Comparison of ENCODE assay signal across 22 cellular contexts in genomic region chr1:233240367-233240766, GRCh38. TPM values are rescaled to one million over a fixed set of nuclear protein-coding genes. Genes with fewer than 3 reads are reported as not detected.
DNase-seq lines count a peak whose midpoint lies in the region; ATAC-seq, FAIRE-seq and TF ChIP-seq lines count a peak whose summit lies in the region.
"Had no signal": no experiment of that assay in that cellular context is flagged by ENCODE, and none has a peak within 500 bp of the region (broad histone marks: within the 10 kb centered on the region; RNA-seq: fewer than 3 reads in every experiment).

No MANE protein-coding gene starts in this region.

- H4K91ac ChIP-seq in IMR-90 (ENCODE audit: insufficient read depth, low read depth, low read length) (no peak overlapping the region), mesenchymal stem cell (ENCODE audit: low read length) (no peak overlapping the region)

- 0 out of 2 replicates have a peak overlapping the region, but pooled peaks have one; percentile 30 for H2BK120ac ChIP-seq in IMR-90 (ENCODE audit: low read depth, low read length)
- no peak overlapping the region for H2BK120ac ChIP-seq in mesenchymal stem cell (ENCODE audit: low read depth, low read length)

- no peak overlapping the region for H2AFZ ChIP-seq in IMR-90 (replicated peaks; ENCODE audit: low read length, poor library complexity)
- no peak overlapping the region for H2AFZ ChIP-seq in mesenchymal stem cell (ENCODE audit: low read depth, low read length)

- no peak overlapping the region for H3K4me2 ChIP-seq in IMR-90 (ENCODE audit: low read depth, low read length)
- H3K4me2 ChIP-seq in mesenchymal stem cell (ENCODE audit: low read length, poor library complexity, severe bottlenecking) = no peak overlapping the region
- H3K4me2 ChIP-seq: BLaER1 had no signal

- H2AK9ac ChIP-seq in IMR-90 (replicated peaks; ENCODE audit: low read depth, low read length, poor library complexity) = no peak overlapping the region

- H4K5ac ChIP-seq in IMR-90 (ENCODE audit: low read depth, low read length) = no peak overlapping the region

- H2BK5ac ChIP-seq in IMR-90 (ENCODE audit: low read depth, low read length, poor library complexity, severe bottlenecking) = no peak overlapping the region
- no peak overlapping the region for H2BK5ac ChIP-seq in mesenchymal stem cell (ENCODE audit: low read depth, low read length, poor library complexity, severe bottlenecking)

- CTCF ChIA-PET in A673 (lab: Charles Lee) = no interaction called here
- CTCF ChIA-PET in IMR-90 (lab: Yijun Ruan, JAX) = interaction anchor here (0.5 kb wide), 1 partner anchor 140 kb away, joined by 4 read pairs; no protein-coding TSS in a partner anchor

- intact Hi-C loops in A673 (cut with micrococcal nuclease; ENCODE audit: unreplicated experiment) = loop anchor here (2.0 kb wide), 2 partner anchors 1374 to 1484 kb away; no protein-coding TSS in a partner anchor
- intact Hi-C loops in IMR-90 (cut with micrococcal nuclease) = loop anchor here (5.0 to 10.0 kb wide), 3 partner anchors 128 to 1373 kb away; partner anchors contain the start of gene NTPCR
- intact Hi-C loops in transverse colon (cut with DNase I; ENCODE audit: low total_unique reads) = loop anchor here (10.0 kb wide), 1 partner anchor 606 kb away; the partner anchor contains the start of gene SIPA1L2

- H3K18ac ChIP-seq in IMR-90 (ENCODE audit: low read depth, low read length) (no peak overlapping the region), mesenchymal stem cell (ENCODE audit: low read depth in 1 of 2, low read length in 2 of 2) (no peak overlapping the region)

- H4K8ac ChIP-seq in IMR-90 (ENCODE audit: low read depth in 2 of 2, low read length in 2 of 2) (no peak overlapping the region), mesenchymal stem cell (ENCODE audit: low read length) (no peak overlapping the region)

- no peak for TF ChIP-seq RAD21 in IMR-90 (IDR thresholded peaks at IDR 0.05; ENCODE audit: low read length)

- no peak overlapping the region; the same call in 1 of the 2 replicates for H2BK20ac ChIP-seq in IMR-90 (ENCODE audit: low read depth, low read length)

- H3K9me3 ChIP-seq in A673 (ENCODE audit: low read depth, low read length, poor library complexity, severe bottlenecking) (no peaks in the 10 kb centered on the region), IMR-90 (ENCODE audit: control insufficient read depth, insufficient read depth, low read length) (no peaks in the 10 kb centered on the region), mesenchymal stem cell (ENCODE audit: control insufficient read depth, low read length) (no peaks in the 10 kb centered on the region), transverse colon (no peaks in the 10 kb centered on the region)
- H3K9me3 ChIP-seq: BLaER1, heart right ventricle, lower lobe of right lung, upper lobe of right lung had no signal

- H3K9me1 ChIP-seq in IMR-90 (ENCODE audit: insufficient read depth, low read length) = no peaks in the 10 kb centered on the region

- no peak overlapping the region for H3K56ac ChIP-seq in IMR-90 (ENCODE audit: extremely low read depth, insufficient read depth, low read length)

- TF ChIP-seq EP300 in transverse colon (IDR thresholded peaks at IDR 0.05; ENCODE audit: low read depth) = no peak

- H2BK15ac ChIP-seq in IMR-90 (ENCODE audit: low read depth, low read length) (no peak overlapping the region), mesenchymal stem cell (ENCODE audit: low read depth, poor library complexity, severe bottlenecking) (no peak overlapping the region)

- TF ChIP-seq CTCF in A673 (conservative IDR thresholded peaks at IDR 0.05; ENCODE audit: low read depth, low read length) = no peak
- no peak for TF ChIP-seq CTCF in IMR-90 (conservative IDR thresholded peaks at IDR 0.05; ENCODE audit: low read depth, low read length)
- TF ChIP-seq CTCF in transverse colon (IDR thresholded peaks at IDR 0.05) = no peak

- no peak overlapping the region for H3K4ac ChIP-seq in IMR-90 (ENCODE audit: low read depth, low read length)
- H3K4ac ChIP-seq in mesenchymal stem cell (ENCODE audit: low read depth in 1 of 2, low read length in 2 of 2) = no peak overlapping the region

- no peaks in the 10 kb centered on the region for H4K20me1 ChIP-seq in IMR-90 (ENCODE audit: insufficient read depth, low read length)
- H4K20me1 ChIP-seq: BLaER1 had no signal

- POLR2A ChIA-PET in A673 (lab: Charles Lee; ENCODE audit: low non-redundant PET) (no interaction called here), IMR-90 (lab: Charles Lee; ENCODE audit: unreplicated experiment) (no interaction called here)

- ATAC-seq in IMR-90 (ENCODE audit: low read depth) (no peak), HG03159 (IDR thresholded peaks at IDR 0.05; ENCODE audit: unreplicated experiment) (no peak), HG02884 (IDR thresholded peaks at IDR 0.05; ENCODE audit: unreplicated experiment) (no peak), esophagus mucosa (no peak)
- ATAC-seq: activated CD8-positive, alpha-beta T cell treated with anti-CD3 and anti-CD28 coated beads, Interleukin-2, amount 10 ng/mL, durations not matched to agents 7 days and 5 days; activated T-helper 17 cell treated with anti-CD3 and anti-CD28 coated beads, Interleukin-2, amount 50 U/mL, for 72 hours; naive thymus-derived CD8-positive, alpha-beta T cell; stimulated activated effector memory CD8-positive, alpha-beta T cell treated with anti-CD3 and anti-CD28 coated beads, Interleukin-12 subunit alpha, Interleukin-12 subunit beta, amount 100 ng/mL, for 72 hours had no signal

- DNase-seq in A673 (ENCODE audit: low spot score) (peak; percentile 17), IMR-90 (peak; percentile 39), mesenchymal stem cell (no peak), transverse colon (no peak)
- DNase-seq: MM.1S, NCI-H1105 treated with DMSO at 0.1 percent for 48 hours, NCI-H1930 had no signal

- H3K4me1 ChIP-seq in A673 (ENCODE audit: insufficient read depth, low read length, poor library complexity, severe bottlenecking) (peaks cover 6% of the 10 kb centered on the region), IMR-90 (ENCODE audit: control insufficient read depth, insufficient read depth, low read length) (peaks cover 4% of the 10 kb centered on the region; the same call in 1 of the 2 replicates), mesenchymal stem cell (ENCODE audit: control insufficient read depth, insufficient read depth, low read depth, low read length) (peaks cover 3% of the 10 kb centered on the region), transverse colon (peaks cover 14 to 36% (median 25%) of the 10 kb centered on the region in 4 donors)
- H3K4me1 ChIP-seq: BLaER1 had no signal

- H3K27ac ChIP-seq in A673 (ENCODE audit: low read depth, low read length, poor library complexity, severe bottlenecking) (no peak overlapping the region), IMR-90 (ENCODE audit: insufficient read depth, low read length) (no peak overlapping the region), mesenchymal stem cell (ENCODE audit: low read length, poor library complexity, severe bottlenecking) (no peak overlapping the region), transverse colon (no peak overlapping the region)
- H3K27ac ChIP-seq: BLaER1, brain microvascular endothelial cell, heart right ventricle, lower lobe of right lung, upper lobe of right lung had no signal

- H3K9ac ChIP-seq in IMR-90 (ENCODE audit: low read depth, low read length) = no peak overlapping the region
- H3K9ac ChIP-seq in mesenchymal stem cell (ENCODE audit: low read length) = peak overlapping the region; percentile 44
- H3K9ac ChIP-seq: BLaER1 had no signal

- in situ Hi-C loops in IMR-90 (cut with MboI; ENCODE audit: low sequenced_read_pairs) = no loop called here
- in situ Hi-C loops in transverse colon (cut with MboI; ENCODE audit: low pct_ligation_motif_present in 1 of 4, low pct_unique_long_range_greater_than_20kb in 1 of 4, low sequenced_read_pairs in 3 of 4) = loop anchor here (25.0 kb wide), 2 partner anchors 603 to 1378 kb away; partner anchors contain the start of gene SIPA1L2 (in 4 of the 4)

- H3K27me3 ChIP-seq in A673 (replicated peaks; ENCODE audit: insufficient read depth, low read depth, low read length, poor library complexity) = no peaks in the 10 kb centered on the region
- no peaks in the 10 kb centered on the region for H3K27me3 ChIP-seq in IMR-90 (ENCODE audit: control insufficient read depth, insufficient read depth, low read length)
- H3K27me3 ChIP-seq in mesenchymal stem cell (ENCODE audit: control insufficient read depth in 1 of 2, insufficient read depth in 1 of 2, low read length in 2 of 2) = no peaks in the 10 kb centered on the region
- H3K27me3 ChIP-seq in transverse colon = no peaks in the 10 kb centered on the region
- H3K27me3 ChIP-seq: BLaER1, brain microvascular endothelial cell, heart right ventricle, upper lobe of right lung had no signal

- no peaks in the 10 kb centered on the region for H3K36me3 ChIP-seq in A673 (ENCODE audit: insufficient read depth, low read length, poor library complexity, severe bottlenecking)
- H3K36me3 ChIP-seq in IMR-90 (ENCODE audit: control insufficient read depth, insufficient read depth, low read length) = peaks cover 7% of the 10 kb centered on the region; the same call in 1 of the 2 replicates
- peaks cover 5 to 46% of the 10 kb centered on the region in 2 experiments for H3K36me3 ChIP-seq in mesenchymal stem cell (ENCODE audit: control insufficient read depth in 1 of 2, insufficient read depth in 2 of 2, low read depth in 1 of 2, low read length in 2 of 2)
- no peaks in the 10 kb centered on the region for H3K36me3 ChIP-seq in transverse colon
- H3K36me3 ChIP-seq: BLaER1, heart right ventricle, lower lobe of right lung, upper lobe of right lung had no signal

- no peak overlapping the region for H2AK5ac ChIP-seq in IMR-90 (ENCODE audit: low read depth, low read length)
- H2AK5ac ChIP-seq in mesenchymal stem cell (ENCODE audit: low read length, severe bottlenecking) = peak overlapping the region; percentile 23

- peak overlapping the region in 1 of 2 experiments; percentile 11 for H2BK12ac ChIP-seq in mesenchymal stem cell (ENCODE audit: low read length in 2 of 2)

- BruUV-seq in A673 (replicated peaks; lab: Mats Ljungman, UMichigan) (no TSS peak), IMR-90 (replicated peaks; lab: Mats Ljungman, UMichigan) (no TSS peak)

- H3K79me1 ChIP-seq in IMR-90 (ENCODE audit: low read depth in 1 of 2, low read length in 2 of 2) = no peaks in the 10 kb centered on the region
- H3K79me1 ChIP-seq in mesenchymal stem cell (replicated peaks; ENCODE audit: low read length, poor library complexity, severe bottlenecking) = peaks cover 5% of the 10 kb centered on the region

- no peak overlapping the region for H3K23ac ChIP-seq in IMR-90 (ENCODE audit: low read depth, low read length)
- no peak overlapping the region for H3K23ac ChIP-seq in mesenchymal stem cell (ENCODE audit: low read length in 2 of 2)

- TF ChIP-seq POLR2A in IMR-90 (IDR thresholded peaks at IDR 0.05; ENCODE audit: low read depth, low read length) (no peak), transverse colon (IDR thresholded peaks at IDR 0.05) (no peak)

- H3K14ac ChIP-seq in IMR-90 (replicated peaks; ENCODE audit: low read depth, low read length) (0 out of 2 replicates have a peak overlapping the region, but pooled peaks have one; percentile 11), mesenchymal stem cell (ENCODE audit: low read length in 2 of 2) (no peak overlapping the region)

- dilution Hi-C loops in IMR-90 (cut with HindIII; ENCODE audit: low sequenced_read_pairs, unreplicated experiment) = no loop called here

- FAIRE-seq in endometrium (lab: Jason Lieb, UNC) = peak; percentile 4
- FAIRE-seq: A204.1 had no signal

- WGBS in IMR-90 (ENCODE audit: extremely low coverage in 2 of 2, insufficient read length in 1 of 2), 2 experiments = no CpG with 5 or more reads among the region's 5 CpGs
- WGBS in mesenchymal stem cell = 95% methylated on average over 5 of the region's 5 CpGs
- 92 to 93% methylated on average over 5 of the region's 5 CpGs for WGBS in transverse colon (ENCODE audit: low coverage in 1 of 2), 2 donors

- H3K4me3 ChIP-seq in A673 (ENCODE audit: low read depth, low read length, poor library complexity, severe bottlenecking) (no peak overlapping the region), IMR-90 (ENCODE audit: insufficient read depth, low read depth, low read length) (no peak overlapping the region), mesenchymal stem cell (ENCODE audit: insufficient read depth in 1 of 2, low read depth in 1 of 2, low read length in 2 of 2) (no peak overlapping the region), transverse colon (no peak overlapping the region)
- H3K4me3 ChIP-seq: BLaER1, GM12878, lower lobe of right lung, upper lobe of right lung had no signal

RNA-seq across cellular contexts. Expression of gene PCNX2, which starts 55.2 kb away (rescaled TPM):
- total RNA-seq in A673 (2021) (9.1 and 9.6 TPM in 2 replicates), IMR-90 (2012; rRNA removed) (22.6 and 26.1 TPM in 2 replicates), transverse colon (100 to 1,000 TPM in 1 of 4 donors, 10 to 100 TPM in 2, 1 to 10 TPM in 1; 6.8 to 518 (median 11.8) TPM), esophagus mucosa (11.5 TPM)
- 15.9 and 17.2 TPM in 2 replicates for polyA plus RNA-seq in IMR-90 (2012; rRNA removed)
- polyA plus RNA-seq in IMR-90 (2012; cell fraction: cytosol; rRNA removed) = 6.9 and 12.9 TPM in 2 replicates
- polyA plus RNA-seq in IMR-90 (2012; cell fraction: nucleus; rRNA removed; ENCODE audit: low replicate concordance) = 53.8 and 63.1 TPM in 2 replicates
- polyA plus RNA-seq in mesenchymal stem cell (2013, experiment 1 of 2) = 16.2 TPM
- polyA plus RNA-seq in mesenchymal stem cell (2013, experiment 2 of 2) = 15.7 TPM

Comparison
In these comparisons a context has a peak if more than half of its experiments do, and no peak if none do; other contexts are left out.
1. DNase-seq: peak in A673 (single experiment) and IMR-90 (single experiment); none in mesenchymal stem cell (single experiment) and transverse colon (single experiment).